15 cellular contexts compared by ENCODE assay signal in genomic region chr2:23542390-23542789, GRCh38.
A peak's percentile ranks its signal among the peaks of the same experiment; 100 is the strongest.
DNase-seq lines count a peak whose midpoint lies in the region; ATAC-seq and TF ChIP-seq lines count a peak whose summit lies in the region.
"Had no signal": no experiment of that assay in that cellular context is flagged by ENCODE, and none has a peak within 500 bp of the region (broad histone marks: within the 10 kb centered on the region; RNA-seq: fewer than 3 reads in every experiment).

No MANE protein-coding gene starts in this region.

- ATAC-seq in left ventricle myocardium superior = no peak

- H3K4me1 ChIP-seq in left ventricle myocardium inferior (peaks cover 26% of the 10 kb centered on the region), adrenal gland (replicated peaks in 1 of 2) (peaks cover 17 to 44% of the 10 kb centered on the region in 2 donors), osteoblast (ENCODE audit: insufficient read depth, low read length) (peaks cover 7% of the 10 kb centered on the region)
- H3K4me1 ChIP-seq: SJSA1 had no signal

- no peaks in the 10 kb centered on the region for H3K79me2 ChIP-seq in osteoblast (ENCODE audit: insufficient read depth, low read length)

- H3K9me3 ChIP-seq in left ventricle myocardium inferior (replicated peaks) (no peaks in the 10 kb centered on the region), adrenal gland (replicated peaks in 1 of 3) (no peaks in the 10 kb centered on the region), osteoblast (ENCODE audit: low read depth, low read length) (no peaks in the 10 kb centered on the region)
- H3K9me3 ChIP-seq: SJSA1 had no signal

- TF ChIP-seq CTCF in left ventricle myocardium inferior (IDR thresholded peaks at IDR 0.05; ENCODE audit: borderline replicate concordance) = no peak
- no peak for TF ChIP-seq CTCF in adrenal gland (IDR thresholded peaks at IDR 0.05)
- no peak for TF ChIP-seq CTCF in osteoblast (IDR thresholded peaks at IDR 0.05; ENCODE audit: extremely low read depth, low read depth, low read length)

- H3K27me3 ChIP-seq in left ventricle myocardium inferior (ENCODE audit: low read depth) (peaks cover 43% of the 10 kb centered on the region), adrenal gland (no peaks in the 10 kb centered on the region), osteoblast (ENCODE audit: insufficient read depth, low read length) (no peaks in the 10 kb centered on the region)
- H3K27me3 ChIP-seq: SJSA1 had no signal

- TF ChIP-seq POLR2A in adrenal gland (IDR thresholded peaks at IDR 0.05) = no peak

- intact Hi-C loops in left ventricle myocardium inferior (cut with micrococcal nuclease) (no loop called here), left ventricle myocardium superior (cut with micrococcal nuclease) (no loop called here), adrenal gland (cut with DNase I) (no loop called here)

- no peak overlapping the region for H3K4me3 ChIP-seq in left ventricle myocardium inferior
- no peak overlapping the region for H3K4me3 ChIP-seq in adrenal gland
- H3K4me3 ChIP-seq in osteoblast (ENCODE audit: insufficient read depth, low read length) = no peak overlapping the region
- H3K4me3 ChIP-seq: PC-9, SJSA1 had no signal

- WGBS in adrenal gland, 4 donors = 44 to 79% (median 46%) methylated on average over 2 to 5 of the region's 5 CpGs

- peak overlapping the region; percentile 39 for H3K27ac ChIP-seq in left ventricle myocardium inferior (replicated peaks)
- H3K27ac ChIP-seq in adrenal gland = peak overlapping the region; percentile 63 to 94 (median 79)
- no peak overlapping the region for H3K27ac ChIP-seq in osteoblast (ENCODE audit: low read depth, low read length)
- H3K27ac ChIP-seq: HL-60, PC-9, RWPE1, SJSA1 had no signal

- H2AFZ ChIP-seq in osteoblast (ENCODE audit: low read length) = no peak overlapping the region
- H2AFZ ChIP-seq: PC-9 had no signal

- DNase-seq in left ventricle myocardium inferior = no peak
- DNase-seq in left ventricle myocardium superior = no peak
- peak in 2 of 7 donors; percentile 33 to 41 for DNase-seq in adrenal gland
- peak; percentile 55 for DNase-seq in osteoblast (ENCODE audit: insufficient read length, low spot score, missing footprints)
- DNase-seq in SIG-M5 (lab: John Stamatoyannopoulos, UW) = no peak
- no peak for DNase-seq in NCI-H1048 (lab: John Stamatoyannopoulos, UW)
- no peak for DNase-seq in C1 segment of cervical spinal cord (lab: John Stamatoyannopoulos, UW)
- DNase-seq: ACHN, H7, Karpas-422, NCI-H1092, PC-9 had no signal

- H3K4me2 ChIP-seq in osteoblast (ENCODE audit: insufficient read depth, low read length) = no peak overlapping the region
- H3K4me2 ChIP-seq: PC-9 had no signal

- peaks cover 11% of the 10 kb centered on the region for H4K20me1 ChIP-seq in osteoblast (ENCODE audit: insufficient read depth, low read length)

- H3K36me3 ChIP-seq in left ventricle myocardium inferior = no peaks in the 10 kb centered on the region
- no peaks in the 10 kb centered on the region for H3K36me3 ChIP-seq in adrenal gland (replicated peaks in 1 of 2)
- H3K36me3 ChIP-seq in osteoblast (ENCODE audit: insufficient read depth, low read length) = no peaks in the 10 kb centered on the region
- H3K36me3 ChIP-seq: SJSA1 had no signal
